Comparison of ENCODE assay signal across 20 cellular contexts in the genomic region with DNA sequence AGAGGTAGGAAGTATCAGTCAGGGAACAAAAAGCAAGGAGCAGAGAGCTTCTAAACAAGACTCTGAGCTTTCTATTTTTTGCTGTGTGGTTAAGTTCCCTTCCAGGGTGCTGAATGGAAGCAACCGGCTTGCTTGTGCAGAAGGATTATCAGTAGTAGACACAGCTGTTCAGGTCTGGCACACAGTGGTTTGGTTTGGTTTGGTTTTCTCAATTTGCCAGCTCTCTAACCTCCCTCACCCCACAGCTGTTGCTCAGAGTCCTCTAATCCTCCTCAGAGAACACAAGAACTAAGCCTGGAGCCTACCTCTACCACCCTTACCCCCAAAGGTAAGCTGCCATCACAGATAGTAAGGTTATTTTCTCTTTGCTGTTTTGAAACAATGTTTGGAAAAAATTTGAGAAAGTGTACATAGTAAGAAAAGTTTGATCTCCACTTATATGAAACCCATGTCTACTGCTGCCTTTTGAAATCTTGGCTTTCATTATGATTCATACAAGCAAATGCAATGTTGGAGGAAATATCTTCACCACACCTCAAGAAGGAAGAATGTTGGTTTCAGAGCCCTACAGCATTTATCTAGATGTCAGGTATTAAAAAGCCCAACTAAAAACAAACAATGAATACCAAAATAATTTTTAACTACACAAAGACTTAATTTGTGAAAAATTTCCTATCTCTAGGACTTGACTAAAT.
A peak's percentile ranks its signal among the peaks of the same experiment; 100 is the strongest.
DNase-seq lines count a peak whose midpoint lies in the region; ATAC-seq and TF ChIP-seq lines count a peak whose summit lies in the region.
"Had no signal": no experiment of that assay in that cellular context is flagged by ENCODE, and none has a peak within 500 bp of the region (broad histone marks: within the 10 kb centered on the region; RNA-seq: fewer than 3 reads in every experiment).

No MANE protein-coding gene starts in this region.

- no peaks in the 10 kb centered on the region for H3K36me3 ChIP-seq in RWPE2 (ENCODE audit: low read depth)
- H3K36me3 ChIP-seq: left ventricle myocardium inferior, right atrium auricular region, upper lobe of left lung had no signal

- DNase-seq in DMS 273 treated with DMSO at 0.1 percent for 48 hours (lab: John Stamatoyannopoulos, UW) (peak; percentile 29), RWPE2 (ENCODE audit: low spot score) (no peak), foreskin keratinocyte (peak in 1 of 2 donors; percentile 58), coronary artery (ENCODE audit: low spot score) (no peak)
- DNase-seq in stimulated activated CD4-positive, alpha-beta T cell treated with anti-CD3 and anti-CD28 coated beads, Interleukin-4, amount 100 ng/mL, for 24 hours = no peak
- DNase-seq: activated B cell treated with CpG ODN at 0.5 μM for 24 hours; activated CD8-positive, alpha-beta T cell treated with anti-CD3 and anti-CD28 coated beads for 36 hours; activated naive CD8-positive, alpha-beta T cell treated with anti-CD3 and anti-CD28 coated beads for 36 hours; CD4-positive, alpha-beta memory T cell; glutamatergic neuron; Karpas-422; left ventricle myocardium inferior; NCI-H1417; nucleus accumbens; stimulated activated naive CD8-positive, alpha-beta T cell treated with anti-CD3 and anti-CD28 coated beads, Interleukin-15, Interleukin-2, amounts not matched to agents 100 U/mL and 50 U/mL, for 24 hours; upper lobe of left lung had no signal

- TF ChIP-seq CTCF in RWPE2 (IDR thresholded peaks at IDR 0.05; ENCODE audit: poor library complexity, severe bottlenecking) (no peak), foreskin keratinocyte (conservative IDR thresholded peaks at IDR 0.05) (no peak), coronary artery (IDR thresholded peaks at IDR 0.05) (no peak)

- H3K4me3 ChIP-seq in RWPE2 (ENCODE audit: severe bottlenecking) (no peak overlapping the region), coronary artery (no peak overlapping the region)
- H3K4me3 ChIP-seq: left ventricle myocardium inferior, right atrium auricular region, upper lobe of left lung had no signal

- ATAC-seq in HG03432 (IDR thresholded peaks at IDR 0.05; ENCODE audit: unreplicated experiment) (peak; percentile 60), RWPE2 (ENCODE audit: low read depth) (peak; percentile 36; the same call in 2 of the 3 replicates), foreskin keratinocyte (peak; percentile 31), GM18873 (IDR thresholded peaks at IDR 0.05; ENCODE audit: low FRiP score, unreplicated experiment) (no peak), HG02884 (IDR thresholded peaks at IDR 0.05; ENCODE audit: unreplicated experiment) (no peak)
- ATAC-seq: activated CD8-positive, alpha-beta T cell treated with anti-CD3 and anti-CD28 coated beads for 36 hours; stimulated activated naive CD8-positive, alpha-beta T cell treated with anti-CD3 and anti-CD28 coated beads, Interleukin-15, Interleukin-2, amounts not matched to agents 100 U/mL and 50 U/mL, for 24 hours had no signal

- H3K9me3 ChIP-seq in RWPE2 (ENCODE audit: severe bottlenecking) = no peaks in the 10 kb centered on the region
- H3K9me3 ChIP-seq: right atrium auricular region, upper lobe of left lung had no signal

- H3K27ac ChIP-seq in RWPE2 (ENCODE audit: poor library complexity, severe bottlenecking) (no peak overlapping the region), foreskin keratinocyte (no peak overlapping the region), coronary artery (no peak overlapping the region)
- H3K27ac ChIP-seq: left ventricle myocardium inferior, right atrium auricular region, upper lobe of left lung had no signal

- H3K27me3 ChIP-seq in RWPE2 (ENCODE audit: insufficient read depth, poor library complexity, severe bottlenecking) (no peaks in the 10 kb centered on the region), foreskin keratinocyte (no peaks in the 10 kb centered on the region)
- H3K27me3 ChIP-seq: right atrium auricular region, upper lobe of left lung had no signal

- H3K4me1 ChIP-seq in RWPE2 (ENCODE audit: insufficient read depth, poor library complexity, severe bottlenecking) = no peaks in the 10 kb centered on the region
- no peaks in the 10 kb centered on the region for H3K4me1 ChIP-seq in foreskin keratinocyte
- H3K4me1 ChIP-seq: left ventricle myocardium inferior, right atrium auricular region, upper lobe of left lung had no signal

Comparison
In these comparisons a context has a peak if more than half of its experiments do, and no peak if none do; other contexts are left out.
1. ATAC-seq: peak in HG03432 (single experiment), RWPE2 (single experiment) and foreskin keratinocyte (single experiment); none in GM18873 (single experiment) and HG02884 (single experiment).